Comparison of ENCODE assay signal across 15 cellular contexts in genomic region chrX:2401201-2401589, GRCh38.
DNase-seq lines count a peak whose midpoint lies in the region; ATAC-seq and TF ChIP-seq lines count a peak whose summit lies in the region.
"Had no signal": no experiment of that assay in that cellular context is flagged by ENCODE, and none has a peak within 500 bp of the region (broad histone marks: within the 10 kb centered on the region; RNA-seq: fewer than 3 reads in every experiment).

No MANE protein-coding gene starts in this region.

- no peak for TF ChIP-seq POLR2A in gastrocnemius medialis (IDR thresholded peaks at IDR 0.05)

- H3K27ac ChIP-seq in GM23338 (ENCODE audit: low read depth) (0 out of 2 replicates have a peak overlapping the region, but pooled peaks have one; percentile 55), hepatocyte (peak overlapping the region; percentile 72), gastrocnemius medialis (peak overlapping the region; percentile 81 to 92 (median 88))

- in situ Hi-C loops in gastrocnemius medialis (cut with MboI; ENCODE audit: low sequenced_read_pairs in 4 of 4): no loop called here

- no peak overlapping the region for H3K4me2 ChIP-seq in GM23338
- H3K4me2 ChIP-seq in hepatocyte: peak overlapping the region; percentile 54

- H4K20me1 ChIP-seq in GM23338 (replicated peaks; ENCODE audit: insufficient read depth): no peaks in the 10 kb centered on the region; the same call in none of the 2 replicates
- no peaks in the 10 kb centered on the region for H4K20me1 ChIP-seq in hepatocyte (ENCODE audit: insufficient read depth, poor library complexity, severe bottlenecking)

- H3K36me3 ChIP-seq in GM23338 (ENCODE audit: insufficient read depth): no peaks in the 10 kb centered on the region
- H3K36me3 ChIP-seq in hepatocyte (replicated peaks; ENCODE audit: insufficient read depth, low read depth): no peaks in the 10 kb centered on the region
- H3K36me3 ChIP-seq in gastrocnemius medialis: no peaks in the 10 kb centered on the region

- H3K27ac Mint-ChIP-seq in GM23338 (0 out of 2 replicates have a peak overlapping the region, but pooled peaks have one; percentile 68), brain (peak overlapping the region; percentile 64 to 85 (median 79)), immature natural killer cell (no peak overlapping the region)
- H3K27ac Mint-ChIP-seq: activated CD4-positive, alpha-beta T cell treated with anti-CD3 and anti-CD28 coated beads, Interleukin-2, amount 10 ng/mL, durations not matched to agents 24 days and 14 days; activated T-helper 2 cell treated with anti-CD3 and anti-CD28 coated beads, Interferon-gamma antibody, Interleukin-2, Interleukin-4, amounts not matched to agents 10 μg/mL and 5 μg/mL and 100 μg/mL, durations not matched to agents 14 hours and 24 hours and 36 hours; T-helper 17 cell had no signal

- no peaks in the 10 kb centered on the region for H3K27me3 ChIP-seq in GM23338 (ENCODE audit: insufficient read depth)
- no peaks in the 10 kb centered on the region for H3K27me3 ChIP-seq in hepatocyte
- H3K27me3 ChIP-seq in gastrocnemius medialis: no peaks in the 10 kb centered on the region

- H3K36me3 Mint-ChIP-seq in GM23338 (ENCODE audit: low read depth): peaks cover 23% of the 10 kb centered on the region
- peaks cover 51% of the 10 kb centered on the region for H3K36me3 Mint-ChIP-seq in brain
- H3K36me3 Mint-ChIP-seq in immature natural killer cell: peaks cover 9 to 18% (median 15%) of the 10 kb centered on the region in 3 donors

- no peaks in the 10 kb centered on the region for H3K9me3 ChIP-seq in hepatocyte (ENCODE audit: low read depth)
- no peaks in the 10 kb centered on the region for H3K9me3 ChIP-seq in gastrocnemius medialis

- H3K4me3 ChIP-seq in GM23338 (no peak overlapping the region), hepatocyte (no peak overlapping the region), gastrocnemius medialis (peak overlapping the region in 2 of 4 donors; percentile 20 to 28)

- H3K9me2 ChIP-seq in GM23338 (ENCODE audit: insufficient read depth) (no peaks in the 10 kb centered on the region), hepatocyte (replicated peaks; ENCODE audit: insufficient read depth) (no peaks in the 10 kb centered on the region)

- H3K9me3 Mint-ChIP-seq in GM23338 (no peaks in the 10 kb centered on the region; the same call in 2 of the 3 replicates), brain (peaks cover 4 to 17% (median 7%) of the 10 kb centered on the region in 5 experiments), immature natural killer cell (no peaks in the 10 kb centered on the region)
- H3K9me3 Mint-ChIP-seq: activated CD4-positive, alpha-beta T cell treated with anti-CD3 and anti-CD28 coated beads, Interleukin-2, amount 10 ng/mL, durations not matched to agents 24 days and 14 days; activated T-helper 2 cell treated with anti-CD3 and anti-CD28 coated beads, Interferon-gamma antibody, Interleukin-2, Interleukin-4, amounts not matched to agents 10 μg/mL and 5 μg/mL and 100 μg/mL, durations not matched to agents 14 hours and 24 hours and 36 hours; CD4-positive, CD25-positive, alpha-beta regulatory T cell had no signal

- H3F3A ChIP-seq in GM23338 (replicated peaks; ENCODE audit: low read depth): no peaks in the 10 kb centered on the region

- intact Hi-C loops in gastrocnemius medialis (cut with DNase I; ENCODE audit: low total_unique reads): loop anchor here (5.0 kb wide), 2 partner anchors 59 to 101 kb away; partner anchors contain the start of genes DHRSX and ZBED1

- peaks cover 23% of the 10 kb centered on the region for H3K4me1 Mint-ChIP-seq in GM23338
- peaks cover 53% of the 10 kb centered on the region for H3K4me1 Mint-ChIP-seq in brain
- peaks cover 0 to 4% of the 10 kb centered on the region in 2 donors for H3K4me1 Mint-ChIP-seq in immature natural killer cell
- H3K4me1 Mint-ChIP-seq: activated CD4-positive, alpha-beta T cell treated with anti-CD3 and anti-CD28 coated beads, Interleukin-2, amount 10 ng/mL, durations not matched to agents 24 days and 14 days had no signal

- H3K79me2 ChIP-seq in GM23338 (replicated peaks; ENCODE audit: insufficient read depth) (peaks cover 12% of the 10 kb centered on the region), hepatocyte (peaks cover 13% of the 10 kb centered on the region)

- H2AFZ ChIP-seq in GM23338 (no peak overlapping the region), hepatocyte (no peak overlapping the region)

- TF ChIP-seq CTCF in GM23338 (conservative IDR thresholded peaks at IDR 0.05; ENCODE audit: low read depth in 2 of 2): no peak
- TF ChIP-seq CTCF in brain (conservative IDR thresholded peaks at IDR 0.05): no peak
- TF ChIP-seq CTCF in hepatocyte (IDR thresholded peaks at IDR 0.05; ENCODE audit: poor library complexity): no peak
- TF ChIP-seq CTCF in gastrocnemius medialis (IDR thresholded peaks at IDR 0.05 in 4 of 5, conservative IDR thresholded peaks at IDR 0.05 in 1 of 5): no peak

- ATAC-seq in GM23338 (no peak), gastrocnemius medialis (peak; percentile 78 to 83), SK-N-SH treated with all-trans-retinoic acid at 6 μM for 48 hours (no peak), GM21423 (IDR thresholded peaks at IDR 0.05; ENCODE audit: unreplicated experiment) (no peak)
- ATAC-seq: T-helper 17 cell had no signal

- H3K4me3 Mint-ChIP-seq in GM23338 (no peak overlapping the region), brain (peak overlapping the region; percentile 49 to 83 (median 75)), immature natural killer cell (no peak overlapping the region)
- H3K4me3 Mint-ChIP-seq: activated CD4-positive, alpha-beta T cell treated with anti-CD3 and anti-CD28 coated beads, Interleukin-2, amount 10 ng/mL, durations not matched to agents 24 days and 14 days; CD4-positive, CD25-positive, alpha-beta regulatory T cell; T-helper 17 cell had no signal

- H3K4me1 ChIP-seq in GM23338 (ENCODE audit: insufficient read depth): peaks cover 15% of the 10 kb centered on the region; the same call in 1 of the 2 replicates
- peaks cover 15% of the 10 kb centered on the region for H3K4me1 ChIP-seq in hepatocyte (ENCODE audit: insufficient read depth)
- H3K4me1 ChIP-seq in gastrocnemius medialis: peaks cover 10 to 27% of the 10 kb centered on the region in 2 donors

- 73% methylated on average over 9 of the region's 9 CpGs for WGBS in hepatocyte (ENCODE audit: low lambda C conversion rate, missing lambda C conversion rate)

- H3K27me3 Mint-ChIP-seq in GM23338 (ENCODE audit: insufficient read depth, low read depth, poor library complexity) (peaks cover 7% of the 10 kb centered on the region), brain (no peaks in the 10 kb centered on the region), immature natural killer cell (ENCODE audit: low read depth in 3 of 3) (no peaks in the 10 kb centered on the region)
- H3K27me3 Mint-ChIP-seq: activated CD4-positive, alpha-beta T cell treated with anti-CD3 and anti-CD28 coated beads, Interleukin-2, amount 10 ng/mL, durations not matched to agents 24 days and 14 days; CD4-positive, CD25-positive, alpha-beta regulatory T cell; T-helper 17 cell had no signal

- DNase-seq in GM23338 (ENCODE audit: low spot score) (no peak), hepatocyte (ENCODE audit: low spot score) (no peak), gastrocnemius medialis (peak; percentile 72 to 79), NOMO-1 treated with dmso at 0.1 percent for 144 hours (lab: John Stamatoyannopoulos, UW; ENCODE audit: unreplicated experiment) (no peak), immature natural killer cell (no peak)
- DNase-seq: activated CD4-positive, alpha-beta T cell treated with anti-CD3 and anti-CD28 coated beads, Interleukin-2, amount 10 ng/mL, durations not matched to agents 24 days and 14 days; CD4-positive, CD25-positive, alpha-beta regulatory T cell; KBM-7; midbrain; NCI-H1694; T-helper 17 cell had no signal

TF ChIP-seq in SK-N-SH treated with all-trans-retinoic acid at 6 μM for 48 hours, 23 proteins besides CTCF, POLR2A, EP300 and RAD21 (continues in another document):
- TF ChIP-seq GLIS3 (CRISPR knock-in tag; IDR thresholded peaks at IDR 0.05) (no peak), TOX (CRISPR knock-in tag; IDR thresholded peaks at IDR 0.05; ENCODE audit: borderline replicate concordance) (no peak), BACH2 (CRISPR knock-in tag; IDR thresholded peaks at IDR 0.05; ENCODE audit: borderline replicate concordance) (no peak), TSHZ2 (CRISPR knock-in tag; IDR thresholded peaks at IDR 0.05) (no peak), ZNF70 (CRISPR knock-in tag; IDR thresholded peaks at IDR 0.05) (no peak), ZNF565 (CRISPR knock-in tag; conservative IDR thresholded peaks at IDR 0.05; ENCODE audit: low read depth) (no peak)

Comparison
In these comparisons a context has a peak if more than half of its experiments do, and no peak if none do; other contexts are left out.
1. ATAC-seq: peak in gastrocnemius medialis (2 of 2); none in GM23338 (single experiment), SK-N-SH treated with all-trans-retinoic acid at 6 μM for 48 hours (single experiment) and GM21423 (single experiment).
2. DNase-seq: peak in gastrocnemius medialis (2 of 2); none in GM23338 (single experiment), hepatocyte (single experiment), NOMO-1 treated with dmso at 0.1 percent for 144 hours (single experiment) and immature natural killer cell (0 of 3).
3. H3K27ac Mint-ChIP-seq: peak in GM23338 (single experiment) and brain (5 of 5); none in immature natural killer cell (0 of 6).
4. H3K4me3 Mint-ChIP-seq: peak in brain (5 of 5); none in GM23338 (single experiment) and immature natural killer cell (0 of 5).
5. Peak in every context shown above with its lines, with median percentiles within 50 percentile points of each other: H3K27ac ChIP-seq.